ENCODE assay signal across 5 cellular contexts in the genomic region with DNA sequence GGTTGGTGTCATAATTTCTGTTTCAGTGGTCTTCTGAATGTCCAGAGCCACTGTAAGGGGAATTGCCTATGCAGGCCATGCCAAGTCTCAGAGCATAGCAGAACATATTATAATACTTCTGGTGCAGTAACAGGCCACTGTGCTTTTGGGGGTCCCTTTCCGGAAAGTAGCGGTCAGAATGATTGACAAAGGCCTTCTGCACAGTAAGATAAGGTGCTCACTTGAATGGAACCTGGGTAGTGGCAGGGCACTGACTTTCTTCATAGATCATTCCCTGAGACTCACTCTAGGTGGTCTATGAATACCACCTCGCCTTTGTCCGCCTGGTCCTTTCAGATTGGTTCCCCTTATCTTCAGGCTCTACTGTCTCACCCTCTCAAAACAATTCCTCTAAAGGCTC.
"Had no signal": no experiment of that assay in that cellular context is flagged by ENCODE, and none has a peak within 500 bp of the region (broad histone marks: within the 10 kb centered on the region; RNA-seq: fewer than 3 reads in every experiment).

No MANE protein-coding gene starts in this region.

- ATAC-seq: GM23338 had no signal

- H3K4me3 Mint-ChIP-seq: GM23338, H9 had no signal

- H3K4me1 Mint-ChIP-seq: GM23338 had no signal

- DNase-seq: H9, HCEC 1CT, IMR-90, KBM-7 had no signal

- H3K9me3 Mint-ChIP-seq: GM23338, H9 had no signal

- H3K27ac Mint-ChIP-seq: GM23338, H9 had no signal
